ENCODE assay signal across 31 cellular contexts in genomic region chr5:127097288-127097687, GRCh38. TPM values are rescaled to one million over a fixed set of nuclear protein-coding genes. Genes with fewer than 3 reads are reported as not detected.
DNase-seq lines count a peak whose midpoint lies in the region; ATAC-seq, FAIRE-seq and TF ChIP-seq lines count a peak whose summit lies in the region.
"Had no signal": no experiment of that assay in that cellular context is flagged by ENCODE, and none has a peak within 500 bp of the region (broad histone marks: within the 10 kb centered on the region; RNA-seq: fewer than 3 reads in every experiment).

No MANE protein-coding gene starts in this region.

- DNase-seq in BE2C (peak; percentile 30), ELF-1 (ENCODE audit: low read depth, low spot score) (peak; percentile 51), NCI-H82 treated with DMSO at 0.1 percent for 48 hours (lab: John Stamatoyannopoulos, UW; ENCODE audit: unreplicated experiment) (peak; percentile 14), endodermal cell (peak; percentile 47), NCI-H1105 (lab: John Stamatoyannopoulos, UW) (no peak), GM12891 (ENCODE audit: insufficient read length, low spot score) (no peak)
- no peak for DNase-seq in activated naive CD8-positive, alpha-beta T cell treated with anti-CD3 and anti-CD28 coated beads for 36 hours
- DNase-seq: ACHN; activated CD4-positive, alpha-beta T cell treated with anti-CD3 and anti-CD28 coated beads for 4 hours; activated CD8-positive, alpha-beta memory T cell treated with anti-CD3 and anti-CD28 coated beads for 24 hours; activated gamma-delta T cell treated with Interleukin-2 at 50 U/mL for 16 hours; activated T-cell treated with anti-CD3 and anti-CD28 coated beads, Interleukin-2, amount 50 U/mL, for 1 hour; brain microvascular endothelial cell; effector memory CD4-positive, alpha-beta T cell; HFFc6; NCI-H146; retina; spleen; stimulated activated CD4-positive, alpha-beta T cell treated with anti-CD3 and anti-CD28 coated beads, Interleukin-4, amount 100 ng/mL, for 24 hours; stimulated activated naive CD4-positive, alpha-beta T cell; T-helper 17 cell; uterus had no signal

- no peak for FAIRE-seq in GM12891 (lab: Jason Lieb, UNC)
- FAIRE-seq: frontal cortex had no signal

- no peak overlapping the region for H3K27ac ChIP-seq in endodermal cell (ENCODE audit: low read depth, low read length)
- H3K27ac ChIP-seq: BLaER1 treated with 17β-estradiol and CSF1 and Interleukin-3, amounts not matched to agents 10 nM and 100 nM; brain microvascular endothelial cell; esophagus muscularis mucosa; hepatocyte; SJSA1; spleen; thoracic aorta; uterus had no signal

- TF ChIP-seq POLR2A in GM12891 (IDR thresholded peaks at IDR 0.05; ENCODE audit: low read depth, low read length), result no peak

- H3K27me3 ChIP-seq in BE2C, result no peaks in the 10 kb centered on the region
- no peaks in the 10 kb centered on the region for H3K27me3 ChIP-seq in endodermal cell (ENCODE audit: control insufficient read depth, insufficient read depth, low read length, poor library complexity, severe bottlenecking)
- H3K27me3 ChIP-seq: BLaER1 treated with 17β-estradiol and CSF1 and Interleukin-3, amounts not matched to agents 10 nM and 100 nM; brain microvascular endothelial cell; esophagus muscularis mucosa; hepatocyte; SJSA1; spleen; uterus had no signal

- H3K36me3 Mint-ChIP-seq in endodermal cell (ENCODE audit: low read depth), result no peaks in the 10 kb centered on the region
- no peaks in the 10 kb centered on the region for H3K36me3 Mint-ChIP-seq in activated naive CD8-positive, alpha-beta T cell treated with anti-CD3 and anti-CD28 coated beads for 36 hours
- H3K36me3 Mint-ChIP-seq: memory B cell had no signal

- H3K4me3 ChIP-seq in BE2C (ENCODE audit: low read depth, low read length), result no peak overlapping the region
- H3K4me3 ChIP-seq in endodermal cell (ENCODE audit: low read length), result peak overlapping the region; percentile 20
- H3K4me3 ChIP-seq: BLaER1 treated with 17β-estradiol and CSF1 and Interleukin-3, amounts not matched to agents 10 nM and 100 nM; esophagus muscularis mucosa; hepatocyte; SJSA1; spleen; thoracic aorta; uterus had no signal

- H3K4me1 Mint-ChIP-seq in endodermal cell, result peaks cover 38% of the 10 kb centered on the region
- H3K4me1 Mint-ChIP-seq in activated naive CD8-positive, alpha-beta T cell treated with anti-CD3 and anti-CD28 coated beads for 36 hours, result peaks cover 6% of the 10 kb centered on the region
- H3K4me1 Mint-ChIP-seq: memory B cell, T-helper 17 cell had no signal

- H3K4me1 ChIP-seq in BE2C (no peaks in the 10 kb centered on the region; the same call in 1 of the 2 replicates), endodermal cell (ENCODE audit: control insufficient read depth, insufficient read depth, low read length) (peaks cover 18% of the 10 kb centered on the region)
- H3K4me1 ChIP-seq: BLaER1 treated with 17β-estradiol and CSF1 and Interleukin-3, amounts not matched to agents 10 nM and 100 nM; esophagus muscularis mucosa; SJSA1; spleen; uterus had no signal

- 83 to 87% methylated on average over 2 to 3 of the region's 3 CpGs for WGBS in endodermal cell (ENCODE audit: insufficient coverage in 1 of 2, insufficient read length in 1 of 2), 2 experiments

- H3K36me3 ChIP-seq in BE2C (no peaks in the 10 kb centered on the region), endodermal cell (ENCODE audit: control insufficient read depth, insufficient read depth, low read length) (no peaks in the 10 kb centered on the region)
- H3K36me3 ChIP-seq: BLaER1 treated with 17β-estradiol and CSF1 and Interleukin-3, amounts not matched to agents 10 nM and 100 nM; brain microvascular endothelial cell; esophagus muscularis mucosa; SJSA1; spleen; thoracic aorta; uterus had no signal

- no peaks in the 10 kb centered on the region for H3K9me3 ChIP-seq in BE2C
- no peaks in the 10 kb centered on the region for H3K9me3 ChIP-seq in endodermal cell (ENCODE audit: control insufficient read depth, low read length)
- H3K9me3 ChIP-seq: BLaER1 treated with 17β-estradiol and CSF1 and Interleukin-3, amounts not matched to agents 10 nM and 100 nM; esophagus muscularis mucosa; SJSA1; spleen; thoracic aorta; uterus had no signal

- ATAC-seq in GM19395 (IDR thresholded peaks at IDR 0.05; ENCODE audit: unreplicated experiment), result no peak
- ATAC-seq: Panc1, T-helper 17 cell had no signal

- peaks cover 1% of the 10 kb centered on the region for H3K27me3 Mint-ChIP-seq in endodermal cell (ENCODE audit: insufficient read depth)
- H3K27me3 Mint-ChIP-seq in activated naive CD8-positive, alpha-beta T cell treated with anti-CD3 and anti-CD28 coated beads for 36 hours, result no peaks in the 10 kb centered on the region
- H3K27me3 Mint-ChIP-seq: memory B cell had no signal

- no peaks in the 10 kb centered on the region for H3K9me3 Mint-ChIP-seq in endodermal cell
- H3K9me3 Mint-ChIP-seq in activated naive CD8-positive, alpha-beta T cell treated with anti-CD3 and anti-CD28 coated beads for 36 hours, result no peaks in the 10 kb centered on the region
- H3K9me3 Mint-ChIP-seq: HFFc6, memory B cell had no signal

- TF ChIP-seq CTCF in BE2C (IDR thresholded peaks at IDR 0.05; ENCODE audit: low read depth, low read length), result no peak
- no peak for TF ChIP-seq CTCF in endodermal cell (conservative IDR thresholded peaks at IDR 0.05)

- H3K27ac Mint-ChIP-seq in endodermal cell, result no peak overlapping the region
- H3K27ac Mint-ChIP-seq in activated naive CD8-positive, alpha-beta T cell treated with anti-CD3 and anti-CD28 coated beads for 36 hours, result no peak overlapping the region
- H3K27ac Mint-ChIP-seq: HFFc6, memory B cell, T-helper 17 cell had no signal

- no peak overlapping the region for H3K9ac ChIP-seq in endodermal cell (ENCODE audit: extremely low read depth, low read length, poor library complexity, severe bottlenecking)
- H3K9ac ChIP-seq: BLaER1 treated with 17β-estradiol and CSF1 and Interleukin-3, amounts not matched to agents 10 nM and 100 nM had no signal

- H3K4me3 Mint-ChIP-seq in endodermal cell, result no peak overlapping the region
- H3K4me3 Mint-ChIP-seq in activated naive CD8-positive, alpha-beta T cell treated with anti-CD3 and anti-CD28 coated beads for 36 hours, result no peak overlapping the region
- H3K4me3 Mint-ChIP-seq: HFFc6, memory B cell, T-helper 17 cell had no signal

TF ChIP-seq in GM12891, 5 proteins besides CTCF, POLR2A, EP300 and RAD21:
- no peak for TF ChIP-seq POU2F2 (IDR thresholded peaks at IDR 0.05; ENCODE audit: low read depth, low read length)
- TF ChIP-seq TAF1 (IDR thresholded peaks at IDR 0.05; ENCODE audit: low read depth, low read length), result no peak
- no peak for TF ChIP-seq PAX5 (IDR thresholded peaks at IDR 0.05; ENCODE audit: insufficient read depth, low read length, severe bottlenecking)
- no peak for TF ChIP-seq POLR2AphosphoS5 (IDR thresholded peaks at IDR 0.05; ENCODE audit: low read depth, low read length)
- no peak for TF ChIP-seq SPI1 (IDR thresholded peaks at IDR 0.05; ENCODE audit: low read depth, low read length)
TF ChIP-seq in GM12891: peak in this region for 0.

RNA-seq across cellular contexts. Expression of gene C5orf63, which starts 24.0 kb away (rescaled TPM):
- 17.0 TPM for polyA plus RNA-seq in BE2C (2012; ENCODE audit: insufficient read depth, insufficient read length, low read depth)
- 1 to 10 TPM in 1 of 2 donors, under 1 TPM in 1; 0.86 to 9.4 TPM for total RNA-seq in endodermal cell
- not detected for polyA plus RNA-seq in endodermal cell (2013, experiment 1 of 2)
- polyA plus RNA-seq in endodermal cell (2013, experiment 2 of 2), result not detected
- polyA plus RNA-seq in GM12891 (2012; ENCODE audit: low read depth, missing spikeins), result 9.7 TPM
- total RNA-seq in activated naive CD8-positive, alpha-beta T cell treated with anti-CD3 and anti-CD28 coated beads for 36 hours, result 10 to 100 TPM in 1 of 2 experiments, 1 to 10 TPM in 1; 8.2 to 10.9 TPM

Comparison
In these comparisons a context has a peak if more than half of its experiments do, and no peak if none do; other contexts are left out.
1. DNase-seq: peak in BE2C (single experiment), ELF-1 (single experiment), NCI-H82 treated with DMSO at 0.1 percent for 48 hours (single experiment) and endodermal cell (single experiment); none in NCI-H1105 (single experiment), GM12891 (single experiment) and activated naive CD8-positive, alpha-beta T cell treated with anti-CD3 and anti-CD28 coated beads for 36 hours (single experiment).